ENCODE assay signal across 32 cellular contexts in the genomic region with DNA sequence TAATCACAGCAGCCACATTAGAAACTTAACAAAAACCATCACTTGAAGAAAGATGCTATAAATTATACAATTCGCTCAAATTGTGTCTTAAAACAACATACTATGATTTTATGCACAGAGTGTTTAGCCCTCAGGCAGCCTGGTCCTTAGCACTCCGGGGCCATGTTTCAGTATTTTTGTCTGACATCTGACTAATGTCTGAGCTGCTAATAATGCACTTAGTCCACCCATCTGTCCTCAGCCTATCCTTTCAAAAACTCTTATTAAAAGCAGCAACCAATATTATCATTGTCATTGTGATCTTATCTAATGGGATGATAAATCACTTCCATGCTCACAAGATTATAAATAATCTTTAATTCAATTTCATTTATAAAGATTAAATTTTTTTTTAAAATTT.
"Had no signal": no experiment of that assay in that cellular context is flagged by ENCODE, and none has a peak within 500 bp of the region (broad histone marks: within the 10 kb centered on the region; RNA-seq: fewer than 3 reads in every experiment).

No MANE protein-coding gene starts in this region.

- DNase-seq: activated CD4-positive, alpha-beta T cell treated with anti-CD3 and anti-CD28 coated beads, Interleukin-2, amount 10 ng/mL, durations not matched to agents 7 days and 5 days; activated CD4-positive, CD25-positive, alpha-beta regulatory T cell treated with anti-CD3 and anti-CD28 coated beads, Interleukin-2, amount 50 U/mL, for 72 hours; activated CD8-positive, alpha-beta T cell treated with anti-CD3 and anti-CD28 coated beads for 36 hours; activated gamma-delta T cell treated with Interleukin-2 at 50 U/mL for 16 hours; activated T-cell treated with anti-CD3 and anti-CD28 coated beads, Interleukin-2, amount 50 U/mL, for 4 hours; aorta; body of pancreas; dermis blood vessel endothelial cell; effector CD4-positive, alpha-beta T cell; gastrocnemius medialis; left lung; lower lobe of right lung; mesenchymal stem cell; natural killer cell; occipital lobe; psoas muscle; sigmoid colon; small intestine; stimulated activated CD4-positive, alpha-beta T cell treated with anti-CD3 and anti-CD28 coated beads, Interleukin-4, amount 100 ng/mL, for 24 hours; T-helper 17 cell; T1000; trophoblast cell had no signal

- H3K9me3 Mint-ChIP-seq: neural progenitor cell had no signal

- H3K9me3 ChIP-seq: body of pancreas, gastrocnemius medialis, lower lobe of right lung, psoas muscle, thoracic aorta had no signal

- H3K4me3 ChIP-seq: body of pancreas, gastrocnemius medialis, hepatocyte, left lung, lower lobe of right lung, neural progenitor cell, psoas muscle, sigmoid colon, thoracic aorta had no signal

- FAIRE-seq: keratinocyte, urothelium cell line had no signal

- H3K27ac Mint-ChIP-seq: activated CD4-positive, alpha-beta T cell treated with anti-CD3 and anti-CD28 coated beads, Interleukin-2, amount 10 ng/mL, durations not matched to agents 7 days and 5 days; activated CD8-positive, alpha-beta T cell treated with anti-CD3 and anti-CD28 coated beads for 36 hours; activated naive CD4-positive, alpha-beta T cell treated with anti-CD3 and anti-CD28 coated beads, Interleukin-2, amount 50 U/mL, for 72 hours; activated T-helper 17 cell treated with anti-CD3 and anti-CD28 coated beads, Interleukin-2, amount 50 U/mL, for 72 hours; natural killer cell; neural progenitor cell; stimulated activated effector memory CD8-positive, alpha-beta T cell treated with anti-CD3 and anti-CD28 coated beads, Interleukin-12 subunit alpha, Interleukin-12 subunit beta, amount 100 ng/mL, for 72 hours; stimulated activated naive CD8-positive, alpha-beta T cell treated with anti-CD3 and anti-CD28 coated beads, Interleukin-15, Interleukin-2, amounts not matched to agents 100 ng/mL and 50 ng/mL, for 24 hours; T-helper 17 cell had no signal

- H3K4me3 Mint-ChIP-seq: activated CD4-positive, alpha-beta T cell treated with anti-CD3 and anti-CD28 coated beads, Interleukin-2, amount 10 ng/mL, durations not matched to agents 7 days and 5 days; activated CD8-positive, alpha-beta T cell treated with anti-CD3 and anti-CD28 coated beads for 36 hours; activated T-cell treated with anti-CD3 and anti-CD28 coated beads, Interleukin-2, amount 50 U/mL, for 4 hours; activated T-helper 17 cell treated with anti-CD3 and anti-CD28 coated beads, Interleukin-2, amount 50 U/mL, for 72 hours; natural killer cell; neural progenitor cell; stimulated activated effector memory CD8-positive, alpha-beta T cell treated with anti-CD3 and anti-CD28 coated beads, Interleukin-12 subunit alpha, Interleukin-12 subunit beta, amount 100 ng/mL, for 72 hours; stimulated activated naive CD8-positive, alpha-beta T cell treated with anti-CD3 and anti-CD28 coated beads, Interleukin-15, Interleukin-2, amounts not matched to agents 100 ng/mL and 50 ng/mL, for 24 hours; T-helper 17 cell had no signal

- H3K9ac ChIP-seq: neural progenitor cell, parathyroid adenoma had no signal

- H3K4me1 Mint-ChIP-seq: activated CD4-positive, alpha-beta T cell treated with anti-CD3 and anti-CD28 coated beads, Interleukin-2, amount 10 ng/mL, durations not matched to agents 7 days and 5 days; activated T-helper 17 cell treated with anti-CD3 and anti-CD28 coated beads, Interleukin-2, amount 50 U/mL, for 72 hours; natural killer cell; stimulated activated effector memory CD8-positive, alpha-beta T cell treated with anti-CD3 and anti-CD28 coated beads, Interleukin-12 subunit alpha, Interleukin-12 subunit beta, amount 100 ng/mL, for 72 hours; T-helper 17 cell had no signal

- H3K27me3 Mint-ChIP-seq: activated CD4-positive, alpha-beta T cell treated with anti-CD3 and anti-CD28 coated beads, Interleukin-2, amount 10 ng/mL, durations not matched to agents 7 days and 5 days; activated CD8-positive, alpha-beta T cell treated with anti-CD3 and anti-CD28 coated beads for 36 hours; activated T-helper 17 cell treated with anti-CD3 and anti-CD28 coated beads, Interleukin-2, amount 50 U/mL, for 72 hours; stimulated activated naive CD8-positive, alpha-beta T cell treated with anti-CD3 and anti-CD28 coated beads, Interleukin-15, Interleukin-2, amounts not matched to agents 100 ng/mL and 50 ng/mL, for 24 hours; T-helper 17 cell had no signal

- ATAC-seq: activated CD8-positive, alpha-beta T cell treated with anti-CD3 and anti-CD28 coated beads for 36 hours; activated naive CD4-positive, alpha-beta T cell treated with anti-CD3 and anti-CD28 coated beads, Interleukin-2, amount 50 U/mL, for 72 hours; activated T-cell treated with anti-CD3 and anti-CD28 coated beads, Interleukin-2, amount 50 U/mL, for 4 hours; activated T-helper 17 cell treated with anti-CD3 and anti-CD28 coated beads, Interleukin-2, amount 50 U/mL, for 72 hours; body of pancreas; gastrocnemius medialis; left lung; lower lobe of right lung; natural killer cell; psoas muscle; stimulated activated effector memory CD8-positive, alpha-beta T cell treated with anti-CD3 and anti-CD28 coated beads, Interleukin-12 subunit alpha, Interleukin-12 subunit beta, amount 100 ng/mL, for 72 hours; T-helper 17 cell had no signal

- H3K4me1 ChIP-seq: body of pancreas, gastrocnemius medialis, left lung, lower lobe of right lung, neural progenitor cell, parathyroid adenoma, psoas muscle, sigmoid colon had no signal

- H3K27ac ChIP-seq: body of pancreas, gastrocnemius medialis, hepatocyte, left lung, lower lobe of right lung, neural progenitor cell, parathyroid adenoma, psoas muscle, sigmoid colon, thoracic aorta had no signal

- H3K36me3 ChIP-seq: gastrocnemius medialis, left lung, lower lobe of right lung, neural progenitor cell, sigmoid colon, thoracic aorta had no signal

- H3K36me3 Mint-ChIP-seq: natural killer cell; neural progenitor cell; stimulated activated effector memory CD8-positive, alpha-beta T cell treated with anti-CD3 and anti-CD28 coated beads, Interleukin-12 subunit alpha, Interleukin-12 subunit beta, amount 100 ng/mL, for 72 hours had no signal
